ENCODE assay signal across 22 cellular contexts in genomic region chr20:20803011-20803410, GRCh38.
"Had no signal": no experiment of that assay in that cellular context is flagged by ENCODE, and none has a peak within 500 bp of the region (broad histone marks: within the 10 kb centered on the region; RNA-seq: fewer than 3 reads in every experiment).

No MANE protein-coding gene starts in this region.

- DNase-seq: MM.1S, NCI-H1092, NCI-H1105 treated with DMSO at 0.1 percent for 48 hours, NCI-H1417 treated with DMSO at 0.1 percent for 48 hours, NCI-H146, NCI-H1694 treated with DMSO at 0.1 percent for 48 hours, NCI-H1930, NCI-H2081, NCI-H2107, NCI-H2227 treated with DMSO at 0.1 percent for 48 hours, NCI-H510A, NCI-H524 treated with DMSO at 0.1 percent for 48 hours, NCI-H69, NCI-H774, SHP77 treated with DMSO at 0.1 percent for 48 hours, SJCRH30 had no signal

- H3K9me3 ChIP-seq: SJCRH30 had no signal

- H3K4me2 ChIP-seq: KMS-11 had no signal

- FAIRE-seq: HTR-8/SVneo, K562 had no signal

- ATAC-seq: K562, Panc1, SK-N-SH treated with all-trans-retinoic acid at 6 μM for 48 hours had no signal

- H3K27me3 ChIP-seq: SJCRH30 had no signal

- H3K9ac ChIP-seq: KMS-11 had no signal

- H3K27ac ChIP-seq: KMS-11, RWPE1, SJCRH30 had no signal

- H3K36me3 ChIP-seq: SJCRH30 had no signal

- H3K4me3 ChIP-seq: K562, SJCRH30 had no signal
